ENCODE assay signal across 1 cellular context in the genomic region with DNA sequence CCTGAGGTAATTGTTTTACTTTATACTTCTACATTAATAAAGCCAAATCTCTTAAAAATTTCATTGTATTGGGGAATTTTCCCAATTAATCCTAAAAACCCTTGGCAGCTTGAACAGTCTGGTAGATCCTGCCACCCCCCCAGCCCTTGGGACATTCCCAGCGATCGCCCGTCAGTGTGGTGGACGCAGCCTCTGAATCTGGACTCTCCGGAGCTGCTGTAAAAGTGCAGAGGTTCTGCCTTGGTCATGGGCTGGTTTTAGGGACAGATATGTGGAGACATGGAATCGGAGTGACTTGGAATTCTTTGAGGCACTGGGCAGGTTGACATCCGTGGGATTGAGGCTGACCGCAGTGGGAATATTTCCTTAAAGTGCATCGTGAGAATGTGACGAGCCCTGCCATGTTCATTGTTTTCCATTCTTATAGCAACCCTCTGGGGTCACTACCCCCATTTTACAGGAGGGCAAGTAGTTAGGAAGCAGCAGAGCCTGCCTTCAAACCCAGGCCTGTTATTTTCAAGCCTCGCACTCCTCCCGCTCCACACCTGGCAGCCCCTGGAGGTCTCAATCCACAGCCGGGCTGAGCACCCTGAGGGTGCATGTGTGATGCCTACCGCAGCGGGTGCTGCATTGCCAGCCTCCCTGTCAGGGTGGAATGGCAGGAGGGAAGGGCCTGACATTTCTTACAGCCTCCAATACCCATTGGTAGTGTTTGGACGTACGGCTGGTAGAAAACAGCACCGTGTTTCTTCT.
TF ChIP-seq lines count a peak whose summit lies in the region.

No MANE protein-coding gene starts in this region.

TF ChIP-seq in GM23338, 12 proteins besides CTCF, POLR2A, EP300 and RAD21 (continued from another document):
- TF ChIP-seq ZNF462 (CRISPR knock-in tag; IDR thresholded peaks at IDR 0.05) (no peak), EZH2 (IDR thresholded peaks at IDR 0.05; ENCODE audit: low read depth, unreplicated experiment) (no peak), CREB1 (CRISPR knock-in tag; IDR thresholded peaks at IDR 0.05; ENCODE audit: low read depth) (no peak), NANOG (IDR thresholded peaks at IDR 0.05; ENCODE audit: borderline replicate concordance) (no peak)
TF ChIP-seq in GM23338: peak in this region for 0.
